In the genomic region with DNA sequence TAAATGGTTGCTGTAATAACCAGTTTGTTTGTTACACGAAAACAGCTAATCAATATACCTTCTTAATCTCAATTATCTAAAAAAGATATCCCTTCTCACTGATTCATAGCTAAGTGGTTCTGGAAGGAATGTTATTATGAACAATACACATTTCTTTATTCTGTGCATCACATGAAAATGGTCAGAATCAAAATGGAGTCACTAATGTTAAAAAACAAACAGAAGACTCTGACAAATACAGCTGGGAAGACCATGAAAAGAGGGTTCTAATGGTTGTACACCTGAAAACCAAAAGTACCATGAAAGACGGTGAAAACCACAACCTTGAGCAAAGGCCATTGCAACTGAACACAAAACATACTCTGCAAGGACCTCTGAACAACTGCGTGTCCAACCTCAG, we compare ENCODE assay signal across 6 cellular contexts. TPM values are rescaled to one million over a fixed set of nuclear protein-coding genes. Genes with fewer than 3 reads are reported as not detected.
"Had no signal": no experiment of that assay in that cellular context is flagged by ENCODE, and none has a peak within 500 bp of the region (broad histone marks: within the 10 kb centered on the region; RNA-seq: fewer than 3 reads in every experiment).

No MANE protein-coding gene starts in this region.

RNA-seq across cellular contexts. Expression of a gene that starts 1.9 kb away (rescaled TPM):
- total RNA-seq: OCI-LY7, Right ventricle myocardium inferior had no signal

RNA-seq across cellular contexts. Expression of a gene that starts 23.5 kb away (rescaled TPM):
- total RNA-seq: OCI-LY7, Right ventricle myocardium inferior, Right ventricle myocardium superior, SJCRH30, SJSA1 had no signal
- polyA plus RNA-seq: SK-N-SH had no signal
